Comparison of ENCODE assay signal across 18 cellular contexts in the genomic region with DNA sequence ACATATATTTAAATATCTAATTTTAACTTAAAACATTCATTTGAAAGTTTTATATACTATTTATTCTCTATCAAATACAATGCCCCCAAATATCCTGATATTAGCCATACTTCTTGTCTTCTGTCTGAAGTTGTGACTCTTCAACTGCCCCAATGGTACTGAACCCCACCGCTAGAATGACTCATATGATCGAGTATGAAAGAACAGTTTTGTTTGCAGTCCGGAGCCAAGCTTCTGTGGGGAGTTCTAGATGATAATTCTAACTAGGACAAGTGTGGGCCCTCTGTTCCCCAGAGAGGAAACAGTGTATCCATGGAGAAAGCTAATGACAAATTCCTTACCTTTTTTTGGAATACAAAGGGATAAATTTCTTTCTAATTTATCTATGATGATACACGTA. TPM values are rescaled to one million over a fixed set of nuclear protein-coding genes. Genes with fewer than 3 reads are reported as not detected.
"Had no signal": no experiment of that assay in that cellular context is flagged by ENCODE, and none has a peak within 500 bp of the region (broad histone marks: within the 10 kb centered on the region; RNA-seq: fewer than 3 reads in every experiment).

No MANE protein-coding gene starts in this region.

- ATAC-seq: mucosa of descending colon; naive thymus-derived CD8-positive, alpha-beta T cell; upper lobe of right lung had no signal

- H3K4me1 ChIP-seq: esophagus squamous epithelium, sigmoid colon, suprapubic skin, upper lobe of right lung had no signal

- DNase-seq: activated effector memory CD4-positive, alpha-beta T cell treated with Interleukin-2 at 50 U/mL for 16 hours; activated T-cell treated with anti-CD3 and anti-CD28 coated beads, Interleukin-2, amount 50 U/mL, for 24 hours; brain microvascular endothelial cell; esophagus squamous epithelium; mucosa of descending colon; naive thymus-derived CD8-positive, alpha-beta T cell; sigmoid colon; stimulated activated CD4-positive, alpha-beta T cell treated with anti-CD3 and anti-CD28 coated beads, Interleukin-12 subunit alpha, Interleukin-12 subunit beta, amount 100 ng/mL, for 4 hours; stimulated activated CD4-positive, alpha-beta T cell treated with anti-CD3 and anti-CD28 coated beads, Interleukin-2, amount 100 ng/mL, for 48 hours; stimulated activated naive CD4-positive, alpha-beta T cell treated with Interleukin-2 at 50 U/mL for 16 hours; T-helper 2 cell; upper lobe of right lung had no signal

- H3K27ac ChIP-seq: brain microvascular endothelial cell, esophagus squamous epithelium, neutrophil, sigmoid colon, suprapubic skin, upper lobe of right lung had no signal

- H3K4me3 ChIP-seq: esophagus squamous epithelium, hepatocyte, lung, mucosa of descending colon, sigmoid colon, suprapubic skin, upper lobe of right lung had no signal

- H3K36me3 ChIP-seq: brain microvascular endothelial cell, esophagus squamous epithelium, neutrophil, sigmoid colon, suprapubic skin, upper lobe of right lung had no signal

- H3K9me3 ChIP-seq: mucosa of descending colon, neutrophil, sigmoid colon, suprapubic skin, upper lobe of right lung had no signal

- H3K27me3 ChIP-seq: brain microvascular endothelial cell, esophagus squamous epithelium, hepatocyte, neutrophil, sigmoid colon, suprapubic skin, upper lobe of right lung had no signal

RNA-seq across cellular contexts. Expression of a gene that starts 24.7 kb away (rescaled TPM):
- total RNA-seq: cerebellum; esophagus squamous epithelium; hepatocyte; lung; mucosa of descending colon; naive thymus-derived CD8-positive, alpha-beta T cell; progenitor cell of endocrine pancreas; sigmoid colon; suprapubic skin; upper lobe of right lung had no signal
- polyA plus RNA-seq: hepatocyte; lung; naive thymus-derived CD8-positive, alpha-beta T cell; sigmoid colon had no signal

RNA-seq across cellular contexts. Expression of a gene that starts 29.5 kb away (rescaled TPM):
- total RNA-seq: cerebellum; esophagus squamous epithelium; hepatocyte; lung; mucosa of descending colon; naive thymus-derived CD8-positive, alpha-beta T cell; progenitor cell of endocrine pancreas; sigmoid colon; suprapubic skin; upper lobe of right lung had no signal
- polyA plus RNA-seq: hepatocyte; lung; naive thymus-derived CD8-positive, alpha-beta T cell; sigmoid colon had no signal

RNA-seq across cellular contexts. Expression of a gene that starts 34.4 kb away (rescaled TPM):
- total RNA-seq: cerebellum; esophagus squamous epithelium; hepatocyte; lung; mucosa of descending colon; naive thymus-derived CD8-positive, alpha-beta T cell; progenitor cell of endocrine pancreas; sigmoid colon; suprapubic skin; upper lobe of right lung had no signal
- polyA plus RNA-seq: hepatocyte; lung; naive thymus-derived CD8-positive, alpha-beta T cell; sigmoid colon had no signal

RNA-seq across cellular contexts. Expression of a gene that starts 39.2 kb away (rescaled TPM):
- total RNA-seq: cerebellum; esophagus squamous epithelium; hepatocyte; lung; mucosa of descending colon; naive thymus-derived CD8-positive, alpha-beta T cell; progenitor cell of endocrine pancreas; sigmoid colon; suprapubic skin; upper lobe of right lung had no signal
- polyA plus RNA-seq: hepatocyte; lung; naive thymus-derived CD8-positive, alpha-beta T cell; sigmoid colon had no signal
